16 cellular contexts compared by ENCODE assay signal in the genomic region with DNA sequence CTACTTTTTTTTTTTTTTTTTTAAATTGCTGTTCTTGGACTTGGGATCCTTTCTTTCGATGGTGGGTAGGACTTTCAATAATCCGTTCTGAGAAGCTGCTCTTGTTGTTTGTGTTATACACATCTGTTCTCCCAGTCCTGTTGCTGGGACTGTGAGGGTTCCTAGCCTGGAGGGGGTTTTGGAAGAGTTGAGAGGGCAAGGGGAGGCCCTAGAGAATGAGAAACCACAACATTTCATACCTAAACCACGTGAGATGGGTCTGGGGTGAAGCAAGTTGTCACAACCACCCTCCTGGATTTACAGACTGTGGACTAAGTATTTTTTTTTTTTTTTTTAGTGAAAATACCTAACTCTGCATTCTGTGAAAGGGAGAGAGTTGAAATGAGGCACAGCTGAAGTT.
DNase-seq lines count a peak whose midpoint lies in the region; ATAC-seq, FAIRE-seq and TF ChIP-seq lines count a peak whose summit lies in the region.
"Had no signal": no experiment of that assay in that cellular context is flagged by ENCODE, and none has a peak within 500 bp of the region (broad histone marks: within the 10 kb centered on the region; RNA-seq: fewer than 3 reads in every experiment).

No MANE protein-coding gene starts in this region.

- H3K4ac ChIP-seq in neuronal stem cell (ENCODE audit: low read length), result no peak overlapping the region
- H3K4ac ChIP-seq in mesendoderm (ENCODE audit: low read depth, low read length), result no peak overlapping the region

- peak; percentile 74 for ATAC-seq in DND-41 (ENCODE audit: insufficient read depth, low read depth)
- ATAC-seq: T-helper 17 cell had no signal

- H3K36me3 ChIP-seq in DND-41 (ENCODE audit: insufficient read depth, low read length), result no peaks in the 10 kb centered on the region
- no peaks in the 10 kb centered on the region for H3K36me3 ChIP-seq in neuronal stem cell (replicated peaks in 1 of 2; ENCODE audit: control insufficient read depth in 2 of 2, insufficient read depth in 2 of 2, low read length in 2 of 2)
- H3K36me3 ChIP-seq in mesendoderm (ENCODE audit: control insufficient read depth, insufficient read depth, low read length), result no peaks in the 10 kb centered on the region
- H3K36me3 ChIP-seq: prostate gland had no signal

- peak; percentile 26 for FAIRE-seq in GM19239 (lab: Jason Lieb, UNC)

- no peak overlapping the region for H3K56ac ChIP-seq in mesendoderm (ENCODE audit: low read length)

- H2BK15ac ChIP-seq in neuronal stem cell (ENCODE audit: low read length), result no peak overlapping the region
- no peak overlapping the region for H2BK15ac ChIP-seq in mesendoderm (replicated peaks; ENCODE audit: low read depth)

- DNase-seq in DND-41 (peak; percentile 69), GM19239 (ENCODE audit: insufficient read length, low spot score) (no peak), RPMI8226 (peak; percentile 73), fibroblast of villous mesenchyme (ENCODE audit: low read depth) (peak; percentile 60), neuronal stem cell (ENCODE audit: low spot score) (no peak), mesendoderm (no peak), HEK293T (ENCODE audit: extremely low spot score) (no peak)
- DNase-seq: activated CD4-positive, CD25-positive, alpha-beta regulatory T cell; activated T-cell treated with anti-CD3 and anti-CD28 coated beads for 4 hours; GOT3; left ventricle myocardium superior; NCI-H146; Right ventricle myocardium superior; T-helper 17 cell had no signal

- H2AFZ ChIP-seq in DND-41 (ENCODE audit: low read depth, low read length), result no peak overlapping the region
- H2AFZ ChIP-seq in neuronal stem cell (ENCODE audit: low read length), result no peak overlapping the region

- no peak overlapping the region for H3K18ac ChIP-seq in neuronal stem cell (ENCODE audit: low read length)
- no peak overlapping the region for H3K18ac ChIP-seq in mesendoderm (ENCODE audit: low read length)

- H3K4me2 ChIP-seq in DND-41 (ENCODE audit: insufficient read depth, low read length), result peak overlapping the region; percentile 58
- no peak overlapping the region for H3K4me2 ChIP-seq in neuronal stem cell (ENCODE audit: insufficient read depth, low read length, poor library complexity, severe bottlenecking)
- H3K4me2 ChIP-seq in mesendoderm (ENCODE audit: low read length), result no peak overlapping the region
- H3K4me2 ChIP-seq: smooth muscle cell had no signal

- H3K14ac ChIP-seq in neuronal stem cell (ENCODE audit: low read length), result no peak overlapping the region

- POLR2A ChIA-PET in HEK293T (lab: Yijun Ruan, JAX), result no interaction called here

- no peaks in the 10 kb centered on the region for H3K79me1 ChIP-seq in neuronal stem cell (ENCODE audit: low read depth, low read length)
- no peaks in the 10 kb centered on the region for H3K79me1 ChIP-seq in mesendoderm (ENCODE audit: low read length)

- H3K23ac ChIP-seq in neuronal stem cell (ENCODE audit: low read depth, low read length, poor library complexity) (no peak overlapping the region), mesendoderm (ENCODE audit: low read length) (no peak overlapping the region)

- no peaks in the 10 kb centered on the region for H3K9me3 ChIP-seq in DND-41 (ENCODE audit: insufficient read depth, low read length, severe bottlenecking)
- peaks cover 0 to 2% of the 10 kb centered on the region in 2 donors for H3K9me3 ChIP-seq in neuronal stem cell (replicated peaks in 1 of 2; ENCODE audit: control insufficient read depth in 2 of 2, insufficient read depth in 1 of 2, low read depth in 1 of 2, low read length in 2 of 2)
- H3K9me3 ChIP-seq: prostate gland had no signal

- H3K4me1 ChIP-seq in DND-41 (ENCODE audit: insufficient read depth, low read length), result peaks cover 77% of the 10 kb centered on the region
- no peaks in the 10 kb centered on the region for H3K4me1 ChIP-seq in neuronal stem cell (ENCODE audit: control insufficient read depth in 2 of 2, insufficient read depth in 1 of 2, low read depth in 1 of 2, low read length in 2 of 2)
- H3K4me1 ChIP-seq in mesendoderm (ENCODE audit: control insufficient read depth, low read depth, low read length), result no peaks in the 10 kb centered on the region
- H3K4me1 ChIP-seq: prostate gland had no signal

- H2BK120ac ChIP-seq in neuronal stem cell (ENCODE audit: low read depth, low read length), result no peak overlapping the region
- H2BK120ac ChIP-seq in mesendoderm (ENCODE audit: low read depth, low read length), result no peak overlapping the region

- no peaks in the 10 kb centered on the region for H3K27me3 ChIP-seq in DND-41 (ENCODE audit: insufficient read depth, low read length, poor library complexity)
- no peaks in the 10 kb centered on the region for H3K27me3 ChIP-seq in neuronal stem cell (ENCODE audit: control insufficient read depth in 3 of 3, insufficient read depth in 3 of 3, low read depth in 1 of 3, low read length in 3 of 3)
- no peaks in the 10 kb centered on the region for H3K27me3 ChIP-seq in mesendoderm (ENCODE audit: insufficient read depth, low read length, poor library complexity)

- H2AK5ac ChIP-seq in neuronal stem cell (ENCODE audit: low read depth, low read length) (no peak overlapping the region), mesendoderm (ENCODE audit: low read length) (no peak overlapping the region)

- H4K91ac ChIP-seq in neuronal stem cell (ENCODE audit: low read depth, low read length, poor library complexity), result no peak overlapping the region

- H2BK5ac ChIP-seq in neuronal stem cell (ENCODE audit: low read length), result no peak overlapping the region
- H2BK5ac ChIP-seq in mesendoderm (ENCODE audit: low read length), result no peak overlapping the region

- no peak for TF ChIP-seq CTCF in DND-41 (IDR thresholded peaks at IDR 0.05; ENCODE audit: borderline replicate concordance, extremely low read depth, low read length, poor library complexity, severe bottlenecking)
- TF ChIP-seq CTCF in fibroblast of villous mesenchyme (IDR thresholded peaks at IDR 0.05; ENCODE audit: insufficient read depth, low read depth, low read length), result no peak

- H4K8ac ChIP-seq in neuronal stem cell (ENCODE audit: low read depth, low read length) (no peak overlapping the region), mesendoderm (ENCODE audit: low read depth, low read length) (no peak overlapping the region)

- H4K5ac ChIP-seq in mesendoderm (ENCODE audit: low read length), result no peak overlapping the region

- H3K27ac ChIP-seq in DND-41 (ENCODE audit: low read length) (peak overlapping the region; percentile 99), neuronal stem cell (replicated peaks; ENCODE audit: low read length) (no peak overlapping the region), mesendoderm (ENCODE audit: low read depth, low read length) (no peak overlapping the region)
- H3K27ac ChIP-seq: prostate gland had no signal

- H3K9ac ChIP-seq in DND-41 (ENCODE audit: low read depth, low read length), result peak overlapping the region; percentile 59
- H3K9ac ChIP-seq in neuronal stem cell (ENCODE audit: low read depth, low read length, poor library complexity), result no peak overlapping the region
- H3K9ac ChIP-seq in mesendoderm (ENCODE audit: low read length), result no peak overlapping the region

- no peak overlapping the region for H2BK12ac ChIP-seq in neuronal stem cell (ENCODE audit: low read length)

- CTCF ChIA-PET in HEK293T (lab: Yijun Ruan, JAX), result no interaction called here

- H4K20me1 ChIP-seq in DND-41 (ENCODE audit: insufficient read depth, low read length), result no peaks in the 10 kb centered on the region

- no CpG with 5 or more reads among the region's 3 CpGs for WGBS in neuronal stem cell (ENCODE audit: extremely low coverage in 2 of 2, insufficient read length in 2 of 2, insufficient replicate concordance in 1 of 2), 2 donors
- no CpG with 5 or more reads among the region's 3 CpGs for WGBS in mesendoderm (ENCODE audit: extremely low coverage, insufficient coverage, low lambda C conversion rate)

- H3K4me3 ChIP-seq in DND-41 (ENCODE audit: low read depth in 1 of 2, low read length in 2 of 2) (no peak overlapping the region; a peak in 1 of 4 replicates), fibroblast of villous mesenchyme (ENCODE audit: low read depth, low read length) (no peak overlapping the region), neuronal stem cell (ENCODE audit: low read length in 2 of 2) (no peak overlapping the region), mesendoderm (ENCODE audit: low read length) (no peak overlapping the region)
- H3K4me3 ChIP-seq: prostate gland, smooth muscle cell had no signal

- H3K79me2 ChIP-seq in DND-41 (ENCODE audit: insufficient read depth, low read length) (no peaks in the 10 kb centered on the region), mesendoderm (ENCODE audit: control insufficient read depth, insufficient read depth, low read length) (no peaks in the 10 kb centered on the region)

TF ChIP-seq in HEK293T, 16 proteins besides CTCF, POLR2A, EP300 and RAD21:
- no peak for TF ChIP-seq SUZ12 (IDR thresholded peaks at IDR 0.05)
- no peak for TF ChIP-seq ELF4 (IDR thresholded peaks at IDR 0.05)
- no peak for TF ChIP-seq HDGF (IDR thresholded peaks at IDR 0.05; ENCODE audit: borderline replicate concordance)
- TF ChIP-seq LEF1 (IDR thresholded peaks at IDR 0.05; ENCODE audit: borderline replicate concordance), result no peak
- TF ChIP-seq CTBP1 (IDR thresholded peaks at IDR 0.05; ENCODE audit: borderline replicate concordance), result no peak
TF ChIP-seq in HEK293T: peak in this region for 0.

Comparison
In these comparisons a context has a peak if more than half of its experiments do, and no peak if none do; other contexts are left out.
1. DNase-seq: peak in DND-41 (single experiment), RPMI8226 (single experiment) and fibroblast of villous mesenchyme (single experiment); none in GM19239 (single experiment), neuronal stem cell (single experiment), mesendoderm (single experiment) and HEK293T (single experiment).